Comparison of ENCODE assay signal across 1 cellular context in the genomic region with DNA sequence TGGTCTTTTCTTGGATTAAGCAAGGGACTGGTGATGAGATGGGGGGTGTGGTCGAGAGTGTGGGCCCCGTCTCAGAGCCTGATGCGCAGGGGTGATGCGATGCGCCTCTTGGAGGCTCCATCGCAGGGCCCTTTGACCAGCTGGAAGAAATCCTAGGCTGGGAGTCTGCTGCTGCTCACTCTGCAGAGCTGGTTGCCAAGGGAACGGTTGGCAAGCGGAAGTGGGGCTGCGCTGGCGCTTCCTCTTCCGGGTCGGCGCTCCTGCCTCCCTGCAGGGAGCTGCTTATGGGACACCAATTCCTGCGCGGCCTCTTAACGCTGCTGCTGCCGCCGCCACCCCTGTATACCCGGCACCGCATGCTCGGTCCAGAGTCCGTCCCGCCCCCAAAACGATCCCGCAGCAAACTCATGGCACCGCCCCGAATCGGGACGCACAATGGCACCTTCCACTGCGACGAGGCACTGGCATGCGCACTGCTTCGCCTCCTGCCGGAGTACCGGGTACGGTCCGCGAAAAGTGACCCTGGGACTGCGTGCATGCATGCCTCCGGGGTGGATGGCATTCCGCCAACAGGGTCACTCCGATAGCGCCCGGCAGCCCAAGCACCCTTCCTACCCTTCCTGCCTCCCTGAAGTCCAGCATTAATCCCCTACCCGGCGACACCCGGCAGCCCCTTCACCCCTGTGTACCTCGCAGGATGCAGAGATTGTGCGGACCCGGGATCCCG.
TF ChIP-seq lines count a peak whose summit lies in the region.

A gene with protein sequence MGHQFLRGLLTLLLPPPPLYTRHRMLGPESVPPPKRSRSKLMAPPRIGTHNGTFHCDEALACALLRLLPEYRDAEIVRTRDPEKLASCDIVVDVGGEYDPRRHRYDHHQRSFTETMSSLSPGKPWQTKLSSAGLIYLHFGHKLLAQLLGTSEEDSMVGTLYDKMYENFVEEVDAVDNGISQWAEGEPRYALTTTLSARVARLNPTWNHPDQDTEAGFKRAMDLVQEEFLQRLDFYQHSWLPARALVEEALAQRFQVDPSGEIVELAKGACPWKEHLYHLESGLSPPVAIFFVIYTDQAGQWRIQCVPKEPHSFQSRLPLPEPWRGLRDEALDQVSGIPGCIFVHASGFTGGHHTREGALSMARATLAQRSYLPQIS (plus strand): TSS at position 242 of the 727 bp plus-strand sequence. CDS start 43 bp downstream, at position 285.

TF ChIP-seq in HepG2, 621 proteins besides CTCF, POLR2A, EP300 and RAD21 (continued from another document and continues in another):
- TF ChIP-seq, protein P1, sequence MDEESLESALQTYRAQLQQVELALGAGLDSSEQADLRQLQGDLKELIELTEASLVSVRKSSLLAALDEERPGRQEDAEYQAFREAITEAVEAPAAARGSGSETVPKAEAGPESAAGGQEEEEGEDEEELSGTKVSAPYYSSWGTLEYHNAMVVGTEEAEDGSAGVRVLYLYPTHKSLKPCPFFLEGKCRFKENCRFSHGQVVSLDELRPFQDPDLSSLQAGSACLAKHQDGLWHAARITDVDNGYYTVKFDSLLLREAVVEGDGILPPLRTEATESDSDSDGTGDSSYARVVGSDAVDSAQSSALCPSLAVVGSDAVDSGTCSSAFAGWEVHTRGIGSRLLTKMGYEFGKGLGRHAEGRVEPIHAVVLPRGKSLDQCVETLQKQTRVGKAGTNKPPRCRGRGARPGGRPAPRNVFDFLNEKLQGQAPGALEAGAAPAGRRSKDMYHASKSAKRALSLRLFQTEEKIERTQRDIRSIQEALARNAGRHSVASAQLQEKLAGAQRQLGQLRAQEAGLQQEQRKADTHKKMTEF (CRISPR knock-in tag; IDR thresholded peaks at IDR 0.05), result peak; percentile 89
- 0 out of 2 replicates have a peak, but pooled peaks have one; percentile 31 for TF ChIP-seq NFYC (CRISPR knock-in tag; IDR thresholded peaks at IDR 0.05)
- peak; percentile 86; the same call in 1 of the 2 replicates for TF ChIP-seq ZNF556 (CRISPR knock-in tag; IDR thresholded peaks at IDR 0.05; ENCODE audit: borderline replicate concordance)
- TF ChIP-seq ZNF10 (CRISPR knock-in tag; IDR thresholded peaks at IDR 0.05; ENCODE audit: borderline replicate concordance, low read depth), result no peak
- no peak; the same call in none of the 2 replicates for TF ChIP-seq NCOA2 (CRISPR knock-in tag; IDR thresholded peaks at IDR 0.05)
- TF ChIP-seq PAF1 (CRISPR knock-in tag; IDR thresholded peaks at IDR 0.05), result no peak
- TF ChIP-seq KDM4B (CRISPR knock-in tag; IDR thresholded peaks at IDR 0.05), result peak; percentile 61; the same call in 1 of the 2 replicates
- TF ChIP-seq, protein P2, sequence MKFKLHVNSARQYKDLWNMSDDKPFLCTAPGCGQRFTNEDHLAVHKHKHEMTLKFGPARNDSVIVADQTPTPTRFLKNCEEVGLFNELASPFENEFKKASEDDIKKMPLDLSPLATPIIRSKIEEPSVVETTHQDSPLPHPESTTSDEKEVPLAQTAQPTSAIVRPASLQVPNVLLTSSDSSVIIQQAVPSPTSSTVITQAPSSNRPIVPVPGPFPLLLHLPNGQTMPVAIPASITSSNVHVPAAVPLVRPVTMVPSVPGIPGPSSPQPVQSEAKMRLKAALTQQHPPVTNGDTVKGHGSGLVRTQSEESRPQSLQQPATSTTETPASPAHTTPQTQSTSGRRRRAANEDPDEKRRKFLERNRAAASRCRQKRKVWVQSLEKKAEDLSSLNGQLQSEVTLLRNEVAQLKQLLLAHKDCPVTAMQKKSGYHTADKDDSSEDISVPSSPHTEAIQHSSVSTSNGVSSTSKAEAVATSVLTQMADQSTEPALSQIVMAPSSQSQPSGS (CRISPR knock-in tag; IDR thresholded peaks at IDR 0.05), result peak; percentile 49
- TF ChIP-seq, protein P3, sequence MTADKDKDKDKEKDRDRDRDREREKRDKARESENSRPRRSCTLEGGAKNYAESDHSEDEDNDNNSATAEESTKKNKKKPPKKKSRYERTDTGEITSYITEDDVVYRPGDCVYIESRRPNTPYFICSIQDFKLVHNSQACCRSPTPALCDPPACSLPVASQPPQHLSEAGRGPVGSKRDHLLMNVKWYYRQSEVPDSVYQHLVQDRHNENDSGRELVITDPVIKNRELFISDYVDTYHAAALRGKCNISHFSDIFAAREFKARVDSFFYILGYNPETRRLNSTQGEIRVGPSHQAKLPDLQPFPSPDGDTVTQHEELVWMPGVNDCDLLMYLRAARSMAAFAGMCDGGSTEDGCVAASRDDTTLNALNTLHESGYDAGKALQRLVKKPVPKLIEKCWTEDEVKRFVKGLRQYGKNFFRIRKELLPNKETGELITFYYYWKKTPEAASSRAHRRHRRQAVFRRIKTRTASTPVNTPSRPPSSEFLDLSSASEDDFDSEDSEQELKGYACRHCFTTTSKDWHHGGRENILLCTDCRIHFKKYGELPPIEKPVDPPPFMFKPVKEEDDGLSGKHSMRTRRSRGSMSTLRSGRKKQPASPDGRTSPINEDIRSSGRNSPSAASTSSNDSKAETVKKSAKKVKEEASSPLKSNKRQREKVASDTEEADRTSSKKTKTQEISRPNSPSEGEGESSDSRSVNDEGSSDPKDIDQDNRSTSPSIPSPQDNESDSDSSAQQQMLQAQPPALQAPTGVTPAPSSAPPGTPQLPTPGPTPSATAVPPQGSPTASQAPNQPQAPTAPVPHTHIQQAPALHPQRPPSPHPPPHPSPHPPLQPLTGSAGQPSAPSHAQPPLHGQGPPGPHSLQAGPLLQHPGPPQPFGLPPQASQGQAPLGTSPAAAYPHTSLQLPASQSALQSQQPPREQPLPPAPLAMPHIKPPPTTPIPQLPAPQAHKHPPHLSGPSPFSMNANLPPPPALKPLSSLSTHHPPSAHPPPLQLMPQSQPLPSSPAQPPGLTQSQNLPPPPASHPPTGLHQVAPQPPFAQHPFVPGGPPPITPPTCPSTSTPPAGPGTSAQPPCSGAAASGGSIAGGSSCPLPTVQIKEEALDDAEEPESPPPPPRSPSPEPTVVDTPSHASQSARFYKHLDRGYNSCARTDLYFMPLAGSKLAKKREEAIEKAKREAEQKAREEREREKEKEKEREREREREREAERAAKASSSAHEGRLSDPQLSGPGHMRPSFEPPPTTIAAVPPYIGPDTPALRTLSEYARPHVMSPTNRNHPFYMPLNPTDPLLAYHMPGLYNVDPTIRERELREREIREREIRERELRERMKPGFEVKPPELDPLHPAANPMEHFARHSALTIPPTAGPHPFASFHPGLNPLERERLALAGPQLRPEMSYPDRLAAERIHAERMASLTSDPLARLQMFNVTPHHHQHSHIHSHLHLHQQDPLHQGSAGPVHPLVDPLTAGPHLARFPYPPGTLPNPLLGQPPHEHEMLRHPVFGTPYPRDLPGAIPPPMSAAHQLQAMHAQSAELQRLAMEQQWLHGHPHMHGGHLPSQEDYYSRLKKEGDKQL (CRISPR knock-in tag; IDR thresholded peaks at IDR 0.05; ENCODE audit: low read depth), result no peak; the same call in 1 of the 2 replicates
- no peak for TF ChIP-seq POLR2AphosphoS2 (IDR thresholded peaks at IDR 0.05; ENCODE audit: low read depth, low read length)
- TF ChIP-seq ZNF329 (CRISPR knock-in tag; IDR thresholded peaks at IDR 0.05; ENCODE audit: low read depth), result peak; percentile 90
- no peak; the same call in 1 of the 2 replicates for TF ChIP-seq ZKSCAN8 (CRISPR knock-in tag; IDR thresholded peaks at IDR 0.05; ENCODE audit: borderline replicate concordance)
- peak; percentile 99 for TF ChIP-seq NR2C2 (CRISPR knock-in tag; IDR thresholded peaks at IDR 0.05; ENCODE audit: borderline replicate concordance)
- TF ChIP-seq GTF2F1 (IDR thresholded peaks at IDR 0.05; ENCODE audit: low read length), result no peak
- TF ChIP-seq, protein P4, sequence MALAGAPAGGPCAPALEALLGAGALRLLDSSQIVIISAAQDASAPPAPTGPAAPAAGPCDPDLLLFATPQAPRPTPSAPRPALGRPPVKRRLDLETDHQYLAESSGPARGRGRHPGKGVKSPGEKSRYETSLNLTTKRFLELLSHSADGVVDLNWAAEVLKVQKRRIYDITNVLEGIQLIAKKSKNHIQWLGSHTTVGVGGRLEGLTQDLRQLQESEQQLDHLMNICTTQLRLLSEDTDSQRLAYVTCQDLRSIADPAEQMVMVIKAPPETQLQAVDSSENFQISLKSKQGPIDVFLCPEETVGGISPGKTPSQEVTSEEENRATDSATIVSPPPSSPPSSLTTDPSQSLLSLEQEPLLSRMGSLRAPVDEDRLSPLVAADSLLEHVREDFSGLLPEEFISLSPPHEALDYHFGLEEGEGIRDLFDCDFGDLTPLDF (CRISPR knock-in tag; IDR thresholded peaks at IDR 0.05), result 0 out of 2 replicates have a peak, but pooled peaks have one; percentile 27
- TF ChIP-seq MAFK (conservative IDR thresholded peaks at IDR 0.05 in 1 of 2, IDR thresholded peaks at IDR 0.05 in 1 of 2; ENCODE audit: low read length in 2 of 2), result no peak
- TF ChIP-seq ZNF569 (CRISPR knock-in tag; IDR thresholded peaks at IDR 0.05; ENCODE audit: borderline replicate concordance), result no peak
- TF ChIP-seq SETDB1 (CRISPR knock-in tag; IDR thresholded peaks at IDR 0.05; ENCODE audit: borderline replicate concordance), result no peak
- TF ChIP-seq, protein P5, sequence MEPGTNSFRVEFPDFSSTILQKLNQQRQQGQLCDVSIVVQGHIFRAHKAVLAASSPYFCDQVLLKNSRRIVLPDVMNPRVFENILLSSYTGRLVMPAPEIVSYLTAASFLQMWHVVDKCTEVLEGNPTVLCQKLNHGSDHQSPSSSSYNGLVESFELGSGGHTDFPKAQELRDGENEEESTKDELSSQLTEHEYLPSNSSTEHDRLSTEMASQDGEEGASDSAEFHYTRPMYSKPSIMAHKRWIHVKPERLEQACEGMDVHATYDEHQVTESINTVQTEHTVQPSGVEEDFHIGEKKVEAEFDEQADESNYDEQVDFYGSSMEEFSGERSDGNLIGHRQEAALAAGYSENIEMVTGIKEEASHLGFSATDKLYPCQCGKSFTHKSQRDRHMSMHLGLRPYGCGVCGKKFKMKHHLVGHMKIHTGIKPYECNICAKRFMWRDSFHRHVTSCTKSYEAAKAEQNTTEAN (CRISPR knock-in tag; conservative IDR thresholded peaks at IDR 0.05), result no peak
- TF ChIP-seq PHF20 (CRISPR knock-in tag; IDR thresholded peaks at IDR 0.05), result peak; percentile 96
- no peak for TF ChIP-seq HOXA9 (CRISPR knock-in tag; IDR thresholded peaks at IDR 0.05; ENCODE audit: borderline replicate concordance)
- TF ChIP-seq, protein P6, sequence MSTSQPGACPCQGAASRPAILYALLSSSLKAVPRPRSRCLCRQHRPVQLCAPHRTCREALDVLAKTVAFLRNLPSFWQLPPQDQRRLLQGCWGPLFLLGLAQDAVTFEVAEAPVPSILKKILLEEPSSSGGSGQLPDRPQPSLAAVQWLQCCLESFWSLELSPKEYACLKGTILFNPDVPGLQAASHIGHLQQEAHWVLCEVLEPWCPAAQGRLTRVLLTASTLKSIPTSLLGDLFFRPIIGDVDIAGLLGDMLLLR (CRISPR knock-in tag; IDR thresholded peaks at IDR 0.05), result no peak
- peak; percentile 79 for TF ChIP-seq FOXK2 (IDR thresholded peaks at IDR 0.05)
- TF ChIP-seq FIP1L1 (IDR thresholded peaks at IDR 0.05; ENCODE audit: borderline replicate concordance, insufficient read depth, low read depth, low read length), result no peak
- no peak for TF ChIP-seq NFATC3 (CRISPR knock-in tag; IDR thresholded peaks at IDR 0.05)
- peak; percentile 88 for TF ChIP-seq KMT2B (CRISPR knock-in tag; IDR thresholded peaks at IDR 0.05)
- TF ChIP-seq ZNF446 (CRISPR knock-in tag; IDR thresholded peaks at IDR 0.05), result 0 out of 2 replicates have a peak, but pooled peaks have one; percentile 19
- 0 out of 2 replicates have a peak, but pooled peaks have one; percentile 30 for TF ChIP-seq NFYB (CRISPR knock-in tag; IDR thresholded peaks at IDR 0.05)
- peak; percentile 75 for TF ChIP-seq ETV5 (CRISPR knock-in tag; IDR thresholded peaks at IDR 0.05; ENCODE audit: borderline replicate concordance)
- TF ChIP-seq, protein P7, sequence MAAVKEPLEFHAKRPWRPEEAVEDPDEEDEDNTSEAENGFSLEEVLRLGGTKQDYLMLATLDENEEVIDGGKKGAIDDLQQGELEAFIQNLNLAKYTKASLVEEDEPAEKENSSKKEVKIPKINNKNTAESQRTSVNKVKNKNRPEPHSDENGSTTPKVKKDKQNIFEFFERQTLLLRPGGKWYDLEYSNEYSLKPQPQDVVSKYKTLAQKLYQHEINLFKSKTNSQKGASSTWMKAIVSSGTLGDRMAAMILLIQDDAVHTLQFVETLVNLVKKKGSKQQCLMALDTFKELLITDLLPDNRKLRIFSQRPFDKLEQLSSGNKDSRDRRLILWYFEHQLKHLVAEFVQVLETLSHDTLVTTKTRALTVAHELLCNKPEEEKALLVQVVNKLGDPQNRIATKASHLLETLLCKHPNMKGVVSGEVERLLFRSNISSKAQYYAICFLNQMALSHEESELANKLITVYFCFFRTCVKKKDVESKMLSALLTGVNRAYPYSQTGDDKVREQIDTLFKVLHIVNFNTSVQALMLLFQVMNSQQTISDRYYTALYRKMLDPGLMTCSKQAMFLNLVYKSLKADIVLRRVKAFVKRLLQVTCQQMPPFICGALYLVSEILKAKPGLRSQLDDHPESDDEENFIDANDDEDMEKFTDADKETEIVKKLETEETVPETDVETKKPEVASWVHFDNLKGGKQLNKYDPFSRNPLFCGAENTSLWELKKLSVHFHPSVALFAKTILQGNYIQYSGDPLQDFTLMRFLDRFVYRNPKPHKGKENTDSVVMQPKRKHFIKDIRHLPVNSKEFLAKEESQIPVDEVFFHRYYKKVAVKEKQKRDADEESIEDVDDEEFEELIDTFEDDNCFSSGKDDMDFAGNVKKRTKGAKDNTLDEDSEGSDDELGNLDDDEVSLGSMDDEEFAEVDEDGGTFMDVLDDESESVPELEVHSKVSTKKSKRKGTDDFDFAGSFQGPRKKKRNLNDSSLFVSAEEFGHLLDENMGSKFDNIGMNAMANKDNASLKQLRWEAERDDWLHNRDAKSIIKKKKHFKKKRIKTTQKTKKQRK (IDR thresholded peaks at IDR 0.05; ENCODE audit: low read length), result no peak
- TF ChIP-seq ZNF337 (CRISPR knock-in tag; IDR thresholded peaks at IDR 0.05; ENCODE audit: borderline replicate concordance, low read depth), result no peak
- no peak for TF ChIP-seq MAF1 (CRISPR knock-in tag; IDR thresholded peaks at IDR 0.05; ENCODE audit: borderline replicate concordance)
- TF ChIP-seq, protein P8, sequence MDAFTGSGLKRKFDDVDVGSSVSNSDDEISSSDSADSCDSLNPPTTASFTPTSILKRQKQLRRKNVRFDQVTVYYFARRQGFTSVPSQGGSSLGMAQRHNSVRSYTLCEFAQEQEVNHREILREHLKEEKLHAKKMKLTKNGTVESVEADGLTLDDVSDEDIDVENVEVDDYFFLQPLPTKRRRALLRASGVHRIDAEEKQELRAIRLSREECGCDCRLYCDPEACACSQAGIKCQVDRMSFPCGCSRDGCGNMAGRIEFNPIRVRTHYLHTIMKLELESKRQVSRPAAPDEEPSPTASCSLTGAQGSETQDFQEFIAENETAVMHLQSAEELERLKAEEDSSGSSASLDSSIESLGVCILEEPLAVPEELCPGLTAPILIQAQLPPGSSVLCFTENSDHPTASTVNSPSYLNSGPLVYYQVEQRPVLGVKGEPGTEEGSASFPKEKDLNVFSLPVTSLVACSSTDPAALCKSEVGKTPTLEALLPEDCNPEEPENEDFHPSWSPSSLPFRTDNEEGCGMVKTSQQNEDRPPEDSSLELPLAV (CRISPR knock-in tag; conservative IDR thresholded peaks at IDR 0.05; ENCODE audit: low read depth), result no peak
- no peak; the same call in 1 of the 2 replicates for TF ChIP-seq ZNF333 (CRISPR knock-in tag; IDR thresholded peaks at IDR 0.05; ENCODE audit: borderline replicate concordance)
- no peak for TF ChIP-seq NFIC (IDR thresholded peaks at IDR 0.05; ENCODE audit: low read length)
- TF ChIP-seq ZFY (CRISPR knock-in tag; IDR thresholded peaks at IDR 0.05), result peak; percentile 80
- peak; percentile 85 for TF ChIP-seq ZBTB38 (CRISPR knock-in tag; IDR thresholded peaks at IDR 0.05)
- TF ChIP-seq HOXA5 (CRISPR knock-in tag; IDR thresholded peaks at IDR 0.05), result no peak; the same call in 1 of the 2 replicates
- TF ChIP-seq ZNF709 (CRISPR knock-in tag; IDR thresholded peaks at IDR 0.05), result peak; percentile 74; the same call in 1 of the 2 replicates
- TF ChIP-seq MZF1 (CRISPR knock-in tag; IDR thresholded peaks at IDR 0.05; ENCODE audit: borderline replicate concordance), result 0 out of 2 replicates have a peak, but pooled peaks have one; percentile 82
- TF ChIP-seq BHLHE40 (IDR thresholded peaks at IDR 0.05; ENCODE audit: low read length), result no peak; the same call in 1 of the 2 replicates
- TF ChIP-seq ZEB1 (IDR thresholded peaks at IDR 0.05; ENCODE audit: insufficient replicate concordance, low read depth), result no peak
